Comparison of ENCODE assay signal across 8 cellular contexts in the genomic region with DNA sequence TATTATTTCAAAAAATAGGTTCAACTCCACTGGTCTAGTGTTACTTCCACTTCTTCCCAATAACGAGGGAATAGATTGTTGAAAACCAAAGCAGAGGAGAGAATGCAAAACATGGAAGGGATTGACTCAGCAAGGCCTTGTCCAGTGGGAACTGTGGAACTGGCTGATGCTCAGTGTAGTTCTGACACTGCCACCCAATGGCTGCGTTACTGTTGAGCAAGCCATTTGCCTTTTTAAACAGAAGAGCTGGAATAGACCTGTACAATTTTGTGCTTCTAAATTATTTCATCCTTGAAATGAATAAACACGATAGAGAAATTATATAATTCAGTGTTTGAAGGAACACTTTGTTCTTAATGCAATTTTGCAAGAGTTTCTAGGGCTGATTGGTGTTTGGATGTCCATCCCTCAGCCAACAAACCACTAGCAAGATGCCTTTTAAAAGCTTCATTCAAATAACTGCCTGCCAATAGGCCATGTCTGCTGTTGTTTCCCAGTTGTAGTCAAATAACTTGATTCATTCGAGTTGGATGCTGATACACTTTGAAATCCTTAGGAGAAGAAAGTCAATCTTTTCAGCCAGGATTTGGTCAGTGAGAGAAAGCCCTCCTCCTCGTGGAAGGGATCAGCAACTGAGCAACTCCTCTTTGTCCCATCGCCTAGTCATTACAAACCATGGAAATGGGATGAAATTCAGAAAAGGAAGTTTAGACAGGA. TPM values are rescaled to one million over a fixed set of nuclear protein-coding genes. Genes with fewer than 3 reads are reported as not detected.
DNase-seq lines count a peak whose midpoint lies in the region; ATAC-seq, FAIRE-seq and TF ChIP-seq lines count a peak whose summit lies in the region.
"Had no signal": no experiment of that assay in that cellular context is flagged by ENCODE, and none has a peak within 500 bp of the region (broad histone marks: within the 10 kb centered on the region; RNA-seq: fewer than 3 reads in every experiment).

No MANE protein-coding gene starts in this region.

- H3K9me3 ChIP-seq in left lung (no peaks in the 10 kb centered on the region), thyroid gland (no peaks in the 10 kb centered on the region), small intestine (ENCODE audit: control insufficient read depth, low read depth) (no peaks in the 10 kb centered on the region)

- FAIRE-seq in small intestine (lab: Jason Lieb, UNC) = no peak

- H3K4me1 ChIP-seq in left lung = peaks cover 0 to 8% of the 10 kb centered on the region in 2 donors
- H3K4me1 ChIP-seq in thyroid gland = peaks cover 7 to 8% of the 10 kb centered on the region in 2 donors
- no peaks in the 10 kb centered on the region for H3K4me1 ChIP-seq in small intestine (ENCODE audit: control insufficient read depth in 2 of 2, insufficient read depth in 1 of 2, low read depth in 1 of 2, low read length in 1 of 2)

- ATAC-seq in left lung = peak; percentile 78
- no peak for ATAC-seq in GM18519 (IDR thresholded peaks at IDR 0.05; ENCODE audit: low FRiP score, unreplicated experiment)
- ATAC-seq: activated CD8-positive, alpha-beta memory T cell treated with anti-CD3 and anti-CD28 coated beads, Interleukin-2, amount 10 ng/mL, durations not matched to agents 7 days and 5 days had no signal

- TF ChIP-seq POLR2A in thyroid gland (IDR thresholded peaks at IDR 0.05) = no peak

- WGBS in thyroid gland, 2 donors = 60 to 62% methylated on average over 6 of the region's 6 CpGs
- 57 to 72% (median 66%) methylated on average over 6 of the region's 6 CpGs for WGBS in small intestine, 3 donors

- H3K36me3 ChIP-seq in brain microvascular endothelial cell (replicated peaks) = no peaks in the 10 kb centered on the region
- no peaks in the 10 kb centered on the region for H3K36me3 ChIP-seq in left lung
- H3K36me3 ChIP-seq in thyroid gland = no peaks in the 10 kb centered on the region
- no peaks in the 10 kb centered on the region for H3K36me3 ChIP-seq in small intestine (ENCODE audit: control insufficient read depth in 2 of 2, insufficient read depth in 2 of 2, low read length in 2 of 2)

- in situ Hi-C loops in brain microvascular endothelial cell (cut with HindIII; ENCODE audit: low pct_ligation_motif_present, low sequenced_read_pairs) = no loop called here

- TF ChIP-seq CTCF in brain microvascular endothelial cell (IDR thresholded peaks at IDR 0.05; ENCODE audit: low read depth, low read length, missing control alignments) = peak; percentile 41
- no peak for TF ChIP-seq CTCF in left lung (IDR thresholded peaks at IDR 0.05)
- TF ChIP-seq CTCF in thyroid gland (IDR thresholded peaks at IDR 0.05) = no peak

- DNase-seq in LHCN-M2 (ENCODE audit: low read depth) = peak; percentile 34
- DNase-seq in brain microvascular endothelial cell = peak; percentile 40
- no peak for DNase-seq in left lung
- peak; percentile 45 to 53 for DNase-seq in thyroid gland
- DNase-seq in small intestine = no peak
- DNase-seq in UCSD-AML1 (lab: John Stamatoyannopoulos, UW; ENCODE audit: unreplicated experiment) = no peak
- DNase-seq: activated CD8-positive, alpha-beta memory T cell treated with anti-CD3 and anti-CD28 coated beads, Interleukin-2, amount 10 ng/mL, durations not matched to agents 7 days and 5 days had no signal

- no peaks in the 10 kb centered on the region for H3K27me3 ChIP-seq in brain microvascular endothelial cell (replicated peaks)
- no peaks in the 10 kb centered on the region for H3K27me3 ChIP-seq in left lung
- H3K27me3 ChIP-seq in thyroid gland = no peaks in the 10 kb centered on the region
- no peaks in the 10 kb centered on the region for H3K27me3 ChIP-seq in small intestine (ENCODE audit: control insufficient read depth in 2 of 2, insufficient read depth in 2 of 2, low read length in 2 of 2)

- intact Hi-C loops in left lung (cut with DNase I) (no loop called here), thyroid gland (cut with DNase I) (no loop called here)

- H3K4me3 ChIP-seq in brain microvascular endothelial cell (ENCODE audit: low read depth, low read length) = no peak overlapping the region
- H3K4me3 ChIP-seq in left lung = no peak overlapping the region
- H3K4me3 ChIP-seq in thyroid gland (replicated peaks in 1 of 3) = no peak overlapping the region
- H3K4me3 ChIP-seq in small intestine (ENCODE audit: low read depth in 1 of 2, low read length in 2 of 2) = no peak overlapping the region

- H3K27ac ChIP-seq in brain microvascular endothelial cell = no peak overlapping the region
- H3K27ac ChIP-seq in left lung = peak overlapping the region; percentile 31 to 75
- peak overlapping the region; percentile 28 to 61 (median 48) for H3K27ac ChIP-seq in thyroid gland
- peak overlapping the region in 1 of 2 donors; percentile 51 for H3K27ac ChIP-seq in small intestine (ENCODE audit: low read depth in 1 of 2, low read length in 1 of 2)

RNA-seq across cellular contexts. Expression of a gene that starts 7.2 kb away (rescaled TPM):
- total RNA-seq in LHCN-M2 (2014; rRNA removed) = not detected in 2 replicates
- not detected for polyA plus RNA-seq in LHCN-M2 (2012)
- total RNA-seq in left lung = 100 to 1,000 TPM; 651 to 789 TPM
- 1,000 to 10,000 TPM in 1 of 4 donors, 100 to 1,000 TPM in 3; 319 to 1,014 (median 397) TPM for total RNA-seq in thyroid gland
- polyA plus RNA-seq in small intestine = 100 to 1,000 TPM in 1 of 3 donors, 10 to 100 TPM in 2; 12.1 to 268 (median 18.9) TPM
- total RNA-seq: activated CD8-positive, alpha-beta memory T cell treated with anti-CD3 and anti-CD28 coated beads, Interleukin-2, amount 10 ng/mL, durations not matched to agents 7 days and 5 days had no signal

RNA-seq across cellular contexts. Expression of a gene that starts 45.5 kb away (rescaled TPM):
- total RNA-seq in LHCN-M2 (2014; rRNA removed) = not detected in 2 replicates
- not detected for polyA plus RNA-seq in LHCN-M2 (2012)
- 10 to 100 TPM in 1 of 2 donors, 1 to 10 TPM in 1; 5.3 to 16.2 TPM for total RNA-seq in left lung
- 10 to 100 TPM in 1 of 4 donors, 1 to 10 TPM in 1, under 1 TPM in 1, not detected in 1; 0.88 to 24.3 (median 5.0) TPM for total RNA-seq in thyroid gland
- under 1 TPM in 1 of 3 donors, not detected in 2; 0.12 TPM for polyA plus RNA-seq in small intestine

RNA-seq across cellular contexts. Expression of a gene that starts 49.6 kb away (rescaled TPM):
- total RNA-seq in LHCN-M2 (2014; rRNA removed) = not detected in 2 replicates
- polyA plus RNA-seq in LHCN-M2 (2012) = not detected
- total RNA-seq in left lung = 1 to 10 TPM; 2.7 to 3.1 TPM
- total RNA-seq in thyroid gland = 10 to 100 TPM in 2 of 4 donors, 1 to 10 TPM in 2; 5.5 to 26.5 (median 10.8) TPM
- under 1 TPM in 1 of 3 donors, not detected in 2; 0.31 TPM for polyA plus RNA-seq in small intestine
- total RNA-seq: activated CD8-positive, alpha-beta memory T cell treated with anti-CD3 and anti-CD28 coated beads, Interleukin-2, amount 10 ng/mL, durations not matched to agents 7 days and 5 days had no signal

Comparison
In these comparisons a context has a peak if more than half of its experiments do, and no peak if none do; other contexts are left out.
1. DNase-seq: peak in LHCN-M2 (single experiment), brain microvascular endothelial cell (single experiment) and thyroid gland (2 of 2); none in left lung (0 of 2), small intestine (single experiment) and UCSD-AML1 (single experiment).
2. RNA of a gene that starts 7.2 kb away (total RNA-seq): 651 to 789 TPM in left lung and 319 to 1,014 TPM in thyroid gland; not detected in LHCN-M2; every median in the first group is over 100 times any median in the second.